Comparison of ENCODE assay signal across 8 cellular contexts in the genomic region with DNA sequence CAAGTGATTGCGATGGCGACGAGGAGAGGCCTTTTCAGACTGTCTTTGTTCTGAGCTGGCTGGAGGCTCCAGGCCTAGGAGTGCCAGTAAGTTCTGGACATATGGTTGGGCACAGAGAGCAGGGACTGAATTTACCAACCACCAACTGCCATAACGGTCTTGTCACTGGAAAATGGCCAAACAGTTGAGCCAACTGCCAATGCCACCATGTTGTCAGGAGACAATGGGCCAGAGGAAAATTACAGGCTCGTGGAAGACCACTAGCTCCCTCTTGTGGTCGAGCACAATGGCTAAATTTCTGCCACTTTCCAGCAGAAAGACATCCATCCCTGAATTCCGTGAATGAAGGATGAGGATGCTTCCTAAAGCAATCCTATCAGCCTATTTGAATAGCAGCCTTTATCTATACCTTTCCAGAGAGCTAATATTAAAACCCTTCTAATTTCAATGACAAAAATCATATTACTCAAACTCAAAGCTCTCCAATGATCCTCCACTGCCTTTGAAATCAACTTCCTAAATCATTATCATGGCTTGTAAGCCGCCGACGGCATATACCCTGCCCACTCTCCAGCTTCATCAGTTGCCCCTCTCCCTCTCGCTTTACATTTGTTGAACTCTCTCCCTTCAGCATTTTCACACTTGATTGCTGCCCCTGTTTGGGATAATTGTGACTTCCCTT.
DNase-seq lines count a peak whose midpoint lies in the region; ATAC-seq, FAIRE-seq and TF ChIP-seq lines count a peak whose summit lies in the region.

No MANE protein-coding gene starts in this region.

- H3K9ac ChIP-seq in kidney (ENCODE audit: low read length in 2 of 2) = no peak overlapping the region

- no peak overlapping the region for H3K4me3 ChIP-seq in kidney (ENCODE audit: low read length in 2 of 2)

- in situ Hi-C loops in T47D (cut with HindIII; ENCODE audit: low pct_unique_long_range_greater_than_20kb, low sequenced_read_pairs) = no loop called here

- TF ChIP-seq CTCF in RWPE1 (conservative IDR thresholded peaks at IDR 0.05; ENCODE audit: low read depth) = peak; percentile 67
- peak; percentile 65 for TF ChIP-seq CTCF in kidney (IDR thresholded peaks at IDR 0.05; ENCODE audit: borderline replicate concordance, extremely low read depth, insufficient read depth)

- DNase-seq in DMS 273 treated with DMSO at 0.1 percent for 48 hours (lab: John Stamatoyannopoulos, UW) (peak; percentile 33), HTR-8/SVneo (ENCODE audit: insufficient read length, low spot score) (peak; percentile 50), RWPE1 (ENCODE audit: low spot score) (peak; percentile 6), T47D (ENCODE audit: low read depth in 1 of 2, low spot score in 1 of 2) (peak; percentile 4 to 69), kidney (no peak)
- DNase-seq in stimulated activated CD8-positive, alpha-beta memory T cell treated with anti-CD3 and anti-CD28 coated beads, Interleukin-4, amount 100 ng/mL, for 48 hours = peak; percentile 50

- H3K9me3 ChIP-seq in kidney (ENCODE audit: control insufficient read depth in 1 of 2, low read length in 2 of 2) = no peaks in the 10 kb centered on the region

- H3K27ac ChIP-seq in RWPE1 (no peak overlapping the region), kidney (ENCODE audit: low read depth in 2 of 2, low read length in 2 of 2) (no peak overlapping the region)

- FAIRE-seq in HTR-8/SVneo (lab: Jason Lieb, UNC) = peak; percentile 66
- FAIRE-seq in kidney (lab: Jason Lieb, UNC) = no peak

- no peaks in the 10 kb centered on the region for H3K36me3 ChIP-seq in kidney (ENCODE audit: control insufficient read depth in 1 of 2, insufficient read depth in 2 of 2, low read length in 2 of 2)

- POLR2A ChIA-PET in RWPE1 (lab: Yijun Ruan, JAX; ENCODE audit: low non-redundant PET) = no interaction called here

- H3K4me1 ChIP-seq in kidney (ENCODE audit: control insufficient read depth in 1 of 2, insufficient read depth in 1 of 2, low read depth in 1 of 2, low read length in 2 of 2) = no peaks in the 10 kb centered on the region

- CTCF ChIA-PET in RWPE1 (lab: Yijun Ruan, JAX) = interaction anchor here (0.6 to 2.9 kb wide), 8 partner anchors 12 to 1414 kb away, joined by 3 to 32 read pairs (median 4); no protein-coding TSS in a partner anchor

- ATAC-seq in GM19397 (IDR thresholded peaks at IDR 0.05; ENCODE audit: unreplicated experiment) = no peak
- no peak for ATAC-seq in HG02981 (IDR thresholded peaks at IDR 0.05; ENCODE audit: unreplicated experiment)

- intact Hi-C loops in kidney (cut with DNase I) = no loop called here
